ENCODE assay signal across 2 cellular contexts in genomic region chr2:188628989-188629889, GRCh38.
TF ChIP-seq lines count a peak whose summit lies in the region.

No MANE protein-coding gene starts in this region.

TF ChIP-seq in SK-N-SH, 30 proteins besides CTCF, POLR2A, EP300 and RAD21 (continued from another document):
- TF ChIP-seq USF1 (IDR thresholded peaks at IDR 0.05; ENCODE audit: borderline replicate concordance, low read depth) (no peak), NRF1 (IDR thresholded peaks at IDR 0.05; ENCODE audit: low read depth, low read length) (no peak), EZH2phosphoT487 (IDR thresholded peaks at IDR 0.05; ENCODE audit: borderline replicate concordance, low read depth) (no peak)
TF ChIP-seq in SK-N-SH: peak in this region for 0.

TF ChIP-seq in SK-N-SH treated with all-trans-retinoic acid at 6 μM for 48 hours, 23 proteins besides CTCF, POLR2A, EP300 and RAD21 (continued from another document):
- TF ChIP-seq TSHZ2 (CRISPR knock-in tag; IDR thresholded peaks at IDR 0.05): no peak
- TF ChIP-seq BACH2 (CRISPR knock-in tag; IDR thresholded peaks at IDR 0.05; ENCODE audit: borderline replicate concordance): no peak
- TF ChIP-seq ZNF8 (CRISPR knock-in tag; IDR thresholded peaks at IDR 0.05): no peak
- no peak for TF ChIP-seq RARB (CRISPR knock-in tag; IDR thresholded peaks at IDR 0.05)
- no peak for TF ChIP-seq SNAI2 (CRISPR knock-in tag; IDR thresholded peaks at IDR 0.05)
- no peak for TF ChIP-seq ZFP3 (CRISPR knock-in tag; IDR thresholded peaks at IDR 0.05)
- TF ChIP-seq POU6F1 (CRISPR knock-in tag; IDR thresholded peaks at IDR 0.05; ENCODE audit: borderline replicate concordance, low read depth): no peak
- TF ChIP-seq OSR1 (CRISPR knock-in tag; IDR thresholded peaks at IDR 0.05): no peak
